In genomic region chr11:58829736-58830135, GRCh38 we compare ENCODE assay signal across 19 cellular contexts. TPM values are rescaled to one million over a fixed set of nuclear protein-coding genes. Genes with fewer than 3 reads are reported as not detected.
DNase-seq lines count a peak whose midpoint lies in the region; ATAC-seq and TF ChIP-seq lines count a peak whose summit lies in the region.
"Had no signal": no experiment of that assay in that cellular context is flagged by ENCODE, and none has a peak within 500 bp of the region (broad histone marks: within the 10 kb centered on the region; RNA-seq: fewer than 3 reads in every experiment).

No MANE protein-coding gene starts in this region.

- peaks cover 23% of the 10 kb centered on the region for H3K27me3 ChIP-seq in A673 (replicated peaks; ENCODE audit: insufficient read depth, low read depth, low read length, poor library complexity)
- H3K27me3 ChIP-seq: ascending aorta, BLaER1, gastrocnemius medialis, tibial artery had no signal

- CTCF ChIA-PET in AG04449 (lab: Yijun Ruan, JAX) (interaction anchor here (1.5 kb wide), 1 partner anchor 200 kb away, joined by 3 read pairs; no protein-coding TSS in a partner anchor), A673 (lab: Charles Lee) (no interaction called here)

- BruUV-seq in A673 (replicated peaks; lab: Mats Ljungman, UMichigan), result no TSS peak

- H3K4me3 ChIP-seq in AG04449 (ENCODE audit: low read depth, low read length), result no peak overlapping the region
- no peak overlapping the region for H3K4me3 ChIP-seq in fibroblast of the aortic adventitia (ENCODE audit: low read depth, low read length)
- no peak overlapping the region for H3K4me3 ChIP-seq in A673 (ENCODE audit: low read depth, low read length, poor library complexity, severe bottlenecking)
- H3K4me3 ChIP-seq: ascending aorta, BLaER1, gastrocnemius medialis, K562, tibial artery had no signal

- DNase-seq in AG04449 (ENCODE audit: low read depth, low spot score) (peak; percentile 26), fibroblast of the aortic adventitia (ENCODE audit: low read depth) (peak; percentile 72), left lobe of liver (ENCODE audit: low spot score) (no peak), hippocampal formation (lab: John Stamatoyannopoulos, UW) (no peak), A673 (ENCODE audit: low spot score) (no peak), H4 (ENCODE audit: low spot score) (no peak)
- DNase-seq: activated CD4-positive, alpha-beta memory T cell treated with anti-CD3 and anti-CD28 coated beads for 36 hours; DMS153; gastrocnemius medialis; mesenchymal stem cell; NCI-H446 treated with DMSO at 0.1 percent for 48 hours; right cardiac atrium; stimulated activated CD4-positive, alpha-beta T cell treated with anti-CD3 and anti-CD28 coated beads, Interleukin-2, amount 100 ng/mL, for 48 hours; tibial artery had no signal

- H3K27ac ChIP-seq in A673 (ENCODE audit: low read depth, low read length, poor library complexity, severe bottlenecking), result no peak overlapping the region
- H3K27ac ChIP-seq: ascending aorta, BLaER1, gastrocnemius medialis, tibial artery had no signal

- POLR2A ChIA-PET in AG04449 (lab: Yijun Ruan, JAX) (interaction anchor here (0.9 kb wide), 1 partner anchor 126 kb away, joined by 3 read pairs; no protein-coding TSS in a partner anchor), A673 (lab: Charles Lee; ENCODE audit: low non-redundant PET) (no interaction called here)

- peak; percentile 45 for ATAC-seq in GM19351 (IDR thresholded peaks at IDR 0.05; ENCODE audit: unreplicated experiment)
- ATAC-seq in SK-N-SH treated with all-trans-retinoic acid at 6 μM for 48 hours, result peak; percentile 82
- ATAC-seq in left lobe of liver, result no peak
- ATAC-seq: gastrocnemius medialis, K562, right cardiac atrium had no signal

- no peaks in the 10 kb centered on the region for H3K4me1 ChIP-seq in A673 (ENCODE audit: insufficient read depth, low read length, poor library complexity, severe bottlenecking)
- H3K4me1 ChIP-seq: ascending aorta, BLaER1, gastrocnemius medialis, tibial artery had no signal

- no peaks in the 10 kb centered on the region for H3K9me3 ChIP-seq in A673 (ENCODE audit: low read depth, low read length, poor library complexity, severe bottlenecking)
- H3K9me3 ChIP-seq: ascending aorta, gastrocnemius medialis, tibial artery had no signal

- no peaks in the 10 kb centered on the region for H3K36me3 ChIP-seq in A673 (ENCODE audit: insufficient read depth, low read length, poor library complexity, severe bottlenecking)
- H3K36me3 ChIP-seq: ascending aorta, BLaER1, gastrocnemius medialis, tibial artery had no signal

- TF ChIP-seq CTCF in AG04449 (IDR thresholded peaks at IDR 0.05; ENCODE audit: insufficient read depth, low read length, missing control alignments) (no peak), fibroblast of the aortic adventitia (IDR thresholded peaks at IDR 0.05; ENCODE audit: insufficient read depth, low read length) (no peak), A673 (conservative IDR thresholded peaks at IDR 0.05; ENCODE audit: low read depth, low read length) (no peak)

- intact Hi-C loops in A673 (cut with micrococcal nuclease; ENCODE audit: unreplicated experiment), result no loop called here

TF ChIP-seq in SK-N-SH treated with all-trans-retinoic acid at 6 μM for 48 hours, 23 proteins besides CTCF, POLR2A, EP300 and RAD21:
- TF ChIP-seq OSR1 (CRISPR knock-in tag; IDR thresholded peaks at IDR 0.05) (no peak), ZNF565 (CRISPR knock-in tag; conservative IDR thresholded peaks at IDR 0.05; ENCODE audit: low read depth) (no peak), TOX (CRISPR knock-in tag; IDR thresholded peaks at IDR 0.05; ENCODE audit: borderline replicate concordance) (no peak), CSRNP3 (CRISPR knock-in tag; IDR thresholded peaks at IDR 0.05) (no peak), CREB5 (CRISPR knock-in tag; IDR thresholded peaks at IDR 0.05; ENCODE audit: low read depth) (no peak), RARB (CRISPR knock-in tag; IDR thresholded peaks at IDR 0.05) (no peak), ZFP3 (CRISPR knock-in tag; IDR thresholded peaks at IDR 0.05) (no peak), SNAI2 (CRISPR knock-in tag; IDR thresholded peaks at IDR 0.05) (no peak)
- TF ChIP-seq, protein P1, sequence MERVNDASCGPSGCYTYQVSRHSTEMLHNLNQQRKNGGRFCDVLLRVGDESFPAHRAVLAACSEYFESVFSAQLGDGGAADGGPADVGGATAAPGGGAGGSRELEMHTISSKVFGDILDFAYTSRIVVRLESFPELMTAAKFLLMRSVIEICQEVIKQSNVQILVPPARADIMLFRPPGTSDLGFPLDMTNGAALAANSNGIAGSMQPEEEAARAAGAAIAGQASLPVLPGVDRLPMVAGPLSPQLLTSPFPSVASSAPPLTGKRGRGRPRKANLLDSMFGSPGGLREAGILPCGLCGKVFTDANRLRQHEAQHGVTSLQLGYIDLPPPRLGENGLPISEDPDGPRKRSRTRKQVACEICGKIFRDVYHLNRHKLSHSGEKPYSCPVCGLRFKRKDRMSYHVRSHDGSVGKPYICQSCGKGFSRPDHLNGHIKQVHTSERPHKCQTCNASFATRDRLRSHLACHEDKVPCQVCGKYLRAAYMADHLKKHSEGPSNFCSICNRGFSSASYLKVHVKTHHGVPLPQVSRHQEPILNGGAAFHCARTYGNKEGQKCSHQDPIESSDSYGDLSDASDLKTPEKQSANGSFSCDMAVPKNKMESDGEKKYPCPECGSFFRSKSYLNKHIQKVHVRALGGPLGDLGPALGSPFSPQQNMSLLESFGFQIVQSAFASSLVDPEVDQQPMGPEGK (CRISPR knock-in tag; IDR thresholded peaks at IDR 0.05; ENCODE audit: borderline replicate concordance), result no peak

RNA-seq across cellular contexts. Expression of gene GLYATL2, which starts 14.8 kb away (rescaled TPM):
- total RNA-seq in fibroblast of the aortic adventitia (ENCODE audit: low replicate concordance) (3.3 TPM in 1 of 2 replicates, not detected in the other), left lobe of liver (not detected), A673 (2021) (0.74 and 1.7 TPM in 2 replicates)
- total RNA-seq in H4 (2014; rRNA removed; shearing (Covaris generic)), result 1.0 and 1.4 TPM in 2 replicates
- total RNA-seq: activated CD4-positive, alpha-beta memory T cell treated with anti-CD3 and anti-CD28 coated beads for 36 hours; ascending aorta; gastrocnemius medialis; K562 had no signal

Comparison
In these comparisons a context has a peak if more than half of its experiments do, and no peak if none do; other contexts are left out.
1. DNase-seq: peak in AG04449 (single experiment) and fibroblast of the aortic adventitia (single experiment); none in left lobe of liver (single experiment), hippocampal formation (0 of 2), A673 (single experiment) and H4 (single experiment).